ENCODE assay signal across 29 cellular contexts in the genomic region with DNA sequence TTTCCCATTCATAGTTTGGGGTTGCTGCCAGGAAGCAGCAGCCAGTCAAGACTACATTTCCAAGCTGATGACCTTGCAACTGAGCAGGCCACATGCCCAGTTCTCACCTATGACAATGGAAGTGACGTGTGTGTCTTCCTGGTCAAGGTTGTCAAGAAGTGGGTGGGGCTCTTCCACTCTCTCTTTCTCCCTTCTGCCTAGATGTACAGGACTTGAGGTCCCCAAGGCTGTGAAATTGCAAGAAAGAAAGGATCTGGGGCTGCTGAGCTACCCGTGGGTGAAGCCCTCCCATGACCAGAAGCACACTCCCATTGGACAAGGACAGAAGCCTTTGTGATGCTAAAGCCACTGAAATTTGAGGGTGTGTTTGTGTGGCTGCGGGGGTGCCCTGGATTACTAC.
"Had no signal": no experiment of that assay in that cellular context is flagged by ENCODE, and none has a peak within 500 bp of the region (broad histone marks: within the 10 kb centered on the region; RNA-seq: fewer than 3 reads in every experiment).

No MANE protein-coding gene starts in this region.

- H3K4me3 ChIP-seq: colonic mucosa, coronary artery, dorsolateral prefrontal cortex, esophagus muscularis mucosa, esophagus squamous epithelium, gastrocnemius medialis, gastroesophageal sphincter, heart left ventricle, heart right ventricle had no signal

- H3K9me3 ChIP-seq: colonic mucosa, esophagus muscularis mucosa, esophagus squamous epithelium, gastrocnemius medialis, gastroesophageal sphincter, heart left ventricle, heart right ventricle had no signal

- H3K27ac ChIP-seq: colonic mucosa, coronary artery, dorsolateral prefrontal cortex, epithelial cell of prostate, esophagus muscularis mucosa, esophagus squamous epithelium, foreskin keratinocyte, gastrocnemius medialis, gastroesophageal sphincter, heart left ventricle, heart right ventricle had no signal

- DNase-seq: colonic mucosa; cortex of kidney; dermis blood vessel endothelial cell; dorsolateral prefrontal cortex; effector CD4-positive, alpha-beta T cell; effector CD8-positive, alpha-beta T cell; effector memory CD4-positive, alpha-beta T cell; effector memory CD8-positive, alpha-beta T cell; endodermal cell; erythroblast; esophagus squamous epithelium; foreskin fibroblast; foreskin keratinocyte; foreskin melanocyte; gastrocnemius medialis; glutamatergic neuron; head of caudate nucleus; heart left ventricle; heart right ventricle had no signal

- ATAC-seq: effector memory CD8-positive, alpha-beta T cell; esophagus mucosa; foreskin keratinocyte; gastrocnemius medialis; gastroesophageal sphincter; heart left ventricle; heart right ventricle had no signal

- H3K27ac Mint-ChIP-seq: dendritic cell treated with granulocyte-macrophage colony-stimulating factor and Interleukin-4, amounts not matched to agents 40 ng/mL and 50 ng/mL, for 4 days; effector memory CD8-positive, alpha-beta T cell; endodermal cell had no signal

- H3K36me3 ChIP-seq: colonic mucosa, esophagus muscularis mucosa, esophagus squamous epithelium, gastrocnemius medialis, gastroesophageal sphincter, heart left ventricle, heart right ventricle had no signal

- FAIRE-seq: colon, endometrium, endothelial cell of umbilical vein, frontal cortex had no signal

- H3K4me1 Mint-ChIP-seq: endodermal cell had no signal

- H3K4me3 Mint-ChIP-seq: dendritic cell treated with granulocyte-macrophage colony-stimulating factor and Interleukin-4, amounts not matched to agents 40 ng/mL and 50 ng/mL, for 4 days; effector memory CD8-positive, alpha-beta T cell; endodermal cell had no signal

- H3K27me3 ChIP-seq: colonic mucosa, esophagus squamous epithelium, foreskin keratinocyte, gastroesophageal sphincter had no signal

- H3K4me1 ChIP-seq: colonic mucosa, esophagus muscularis mucosa, esophagus squamous epithelium, foreskin keratinocyte, gastrocnemius medialis, gastroesophageal sphincter, heart left ventricle, heart right ventricle had no signal

- H3K9me3 Mint-ChIP-seq: dendritic cell treated with granulocyte-macrophage colony-stimulating factor and Interleukin-4, amounts not matched to agents 40 ng/mL and 50 ng/mL, for 4 days; effector memory CD8-positive, alpha-beta T cell; endodermal cell had no signal
